Comparison of ENCODE assay signal across 24 cellular contexts in the genomic region with DNA sequence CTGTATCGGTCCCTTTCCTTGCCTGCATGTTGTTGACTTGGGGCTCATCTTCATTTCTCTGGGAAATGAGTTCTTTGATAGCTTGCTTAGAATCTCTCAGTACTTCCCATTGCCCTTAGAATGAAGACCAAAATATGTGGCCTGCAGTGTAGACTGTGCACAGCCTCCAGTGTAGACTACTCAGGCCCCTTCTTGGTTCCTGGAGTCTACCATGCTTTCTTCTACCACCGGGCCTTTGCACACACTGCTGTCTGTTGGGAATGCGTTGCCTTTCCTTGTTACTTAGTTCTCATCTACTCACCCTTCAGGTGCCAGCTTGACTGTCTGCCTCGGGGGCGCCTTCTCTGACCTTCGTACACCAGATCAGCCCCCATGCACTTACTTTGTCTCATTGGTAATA.
DNase-seq lines count a peak whose midpoint lies in the region; ATAC-seq and TF ChIP-seq lines count a peak whose summit lies in the region.
"Had no signal": no experiment of that assay in that cellular context is flagged by ENCODE, and none has a peak within 500 bp of the region (broad histone marks: within the 10 kb centered on the region; RNA-seq: fewer than 3 reads in every experiment).

No MANE protein-coding gene starts in this region.

- no peak overlapping the region for H3K4me3 Mint-ChIP-seq in activated CD4-positive, alpha-beta T cell treated with anti-CD3 and anti-CD28 coated beads for 36 hours
- no peak overlapping the region for H3K4me3 Mint-ChIP-seq in activated CD4-positive, alpha-beta T cell treated with anti-CD3 and anti-CD28 coated beads, Interleukin-2, amount 10 ng/mL, durations not matched to agents 24 days and 14 days
- no peak overlapping the region for H3K4me3 Mint-ChIP-seq in CD4-positive, CD25-positive, alpha-beta regulatory T cell
- H3K4me3 Mint-ChIP-seq in T-helper 17 cell (peak overlapping the region; percentile 26), mesothelial cell of epicardium (no peak overlapping the region)
- H3K4me3 Mint-ChIP-seq: brain; nephron; stimulated activated memory B cell treated with anti-CD40 and anti-IgM and Interleukin-4, amounts not matched to agents 10 μg/mL and 1 μg/mL and 100 μg/mL, for 72 hours had no signal

- H3K4me3 ChIP-seq in CD4-positive, CD25-positive, alpha-beta regulatory T cell (ENCODE audit: low read depth, low read length), result no peak overlapping the region
- H3K4me3 ChIP-seq in lower lobe of right lung (no peak overlapping the region), mucosa of descending colon (no peak overlapping the region)
- H3K4me3 ChIP-seq: suprapubic skin had no signal

- H3K36me3 Mint-ChIP-seq in activated CD4-positive, alpha-beta T cell treated with anti-CD3 and anti-CD28 coated beads for 36 hours (ENCODE audit: low read depth), result peaks cover 36% of the 10 kb centered on the region
- H3K36me3 Mint-ChIP-seq in activated CD4-positive, alpha-beta T cell treated with anti-CD3 and anti-CD28 coated beads, Interleukin-2, amount 10 ng/mL, durations not matched to agents 24 days and 14 days (ENCODE audit: low read depth), result peaks cover 38% of the 10 kb centered on the region
- H3K36me3 Mint-ChIP-seq in CD4-positive, CD25-positive, alpha-beta regulatory T cell, result peaks cover 25% of the 10 kb centered on the region
- H3K36me3 Mint-ChIP-seq in T-helper 17 cell (ENCODE audit: low read depth), result no peaks in the 10 kb centered on the region
- H3K36me3 Mint-ChIP-seq in mesothelial cell of epicardium, result peaks cover 18% of the 10 kb centered on the region

- H3K9me3 Mint-ChIP-seq in activated CD4-positive, alpha-beta T cell treated with anti-CD3 and anti-CD28 coated beads for 36 hours (ENCODE audit: low read depth), result no peaks in the 10 kb centered on the region
- H3K9me3 Mint-ChIP-seq in activated CD4-positive, alpha-beta T cell treated with anti-CD3 and anti-CD28 coated beads, Interleukin-2, amount 10 ng/mL, durations not matched to agents 24 days and 14 days, result no peaks in the 10 kb centered on the region
- peaks cover 0 to 2% (median 0%) of the 10 kb centered on the region in 7 donors for H3K9me3 Mint-ChIP-seq in CD4-positive, CD25-positive, alpha-beta regulatory T cell
- no peaks in the 10 kb centered on the region for H3K9me3 Mint-ChIP-seq in mesothelial cell of epicardium
- H3K9me3 Mint-ChIP-seq: nephron; stimulated activated memory B cell treated with anti-CD40 and anti-IgM and Interleukin-4, amounts not matched to agents 10 μg/mL and 1 μg/mL and 100 μg/mL, for 72 hours had no signal

- no peaks in the 10 kb centered on the region for H3K27me3 ChIP-seq in CD4-positive, CD25-positive, alpha-beta regulatory T cell (ENCODE audit: control insufficient read depth, insufficient read depth, low read length)
- no peaks in the 10 kb centered on the region for H3K27me3 ChIP-seq in lower lobe of right lung (ENCODE audit: low read depth)
- H3K27me3 ChIP-seq: suprapubic skin had no signal

- TF ChIP-seq CTCF in lower lobe of right lung (IDR thresholded peaks at IDR 0.05) (no peak), mesothelial cell of epicardium (IDR thresholded peaks at IDR 0.05; ENCODE audit: unreplicated experiment) (no peak), mucosa of descending colon (IDR thresholded peaks at IDR 0.05) (no peak)

- DNase-seq in activated CD4-positive, alpha-beta T cell treated with anti-CD3 and anti-CD28 coated beads for 36 hours, result no peak
- no peak for DNase-seq in activated CD4-positive, alpha-beta T cell treated with anti-CD3 and anti-CD28 coated beads, Interleukin-2, amount 10 ng/mL, durations not matched to agents 24 days and 14 days
- no peak for DNase-seq in CD4-positive, CD25-positive, alpha-beta regulatory T cell
- DNase-seq in T-helper 17 cell (no peak), lower lobe of right lung (no peak), mesothelial cell of epicardium (ENCODE audit: low spot score in 2 of 2, unreplicated experiment in 2 of 2) (no peak), mucosa of descending colon (no peak)
- DNase-seq: activated CD4-positive, CD25-positive, alpha-beta regulatory T cell; activated CD8-positive, alpha-beta memory T cell treated with anti-CD3 and anti-CD28 coated beads for 24 hours; activated gamma-delta T cell; activated T-cell treated with anti-CD3 and anti-CD28 coated beads for 4 hours; foreskin melanocyte; H7; KG1; NCI-H1092 treated with DMSO at 0.1 percent for 48 hours; NCI-H187; NCI-H446 treated with DMSO at 0.1 percent for 48 hours; NCI-H774; SIG-M5 had no signal

- peaks cover 28% of the 10 kb centered on the region for H3K36me3 ChIP-seq in CD4-positive, CD25-positive, alpha-beta regulatory T cell (ENCODE audit: control insufficient read depth, insufficient read depth, low read length)
- H3K36me3 ChIP-seq in lower lobe of right lung (peaks cover 22% of the 10 kb centered on the region), mucosa of descending colon (ENCODE audit: low read depth) (no peaks in the 10 kb centered on the region)

- H3K4me1 ChIP-seq in CD4-positive, CD25-positive, alpha-beta regulatory T cell (ENCODE audit: control insufficient read depth, insufficient read depth, low read length, poor library complexity, severe bottlenecking), result peaks cover 34% of the 10 kb centered on the region
- H3K4me1 ChIP-seq in lower lobe of right lung, result peaks cover 43% of the 10 kb centered on the region
- peaks cover 9% of the 10 kb centered on the region for H3K4me1 ChIP-seq in mucosa of descending colon (ENCODE audit: low read depth)

- H3K27ac Mint-ChIP-seq in activated CD4-positive, alpha-beta T cell treated with anti-CD3 and anti-CD28 coated beads for 36 hours, result peak overlapping the region; percentile 53
- no peak overlapping the region for H3K27ac Mint-ChIP-seq in activated CD4-positive, alpha-beta T cell treated with anti-CD3 and anti-CD28 coated beads, Interleukin-2, amount 10 ng/mL, durations not matched to agents 24 days and 14 days
- peak overlapping the region; percentile 72 to 95 (median 74) for H3K27ac Mint-ChIP-seq in CD4-positive, CD25-positive, alpha-beta regulatory T cell
- H3K27ac Mint-ChIP-seq in T-helper 17 cell (peak overlapping the region; percentile 92), mesothelial cell of epicardium (no peak overlapping the region)
- H3K27ac Mint-ChIP-seq: brain, nephron had no signal

- ATAC-seq in activated CD4-positive, alpha-beta T cell treated with anti-CD3 and anti-CD28 coated beads for 36 hours, result no peak
- ATAC-seq in CD4-positive, CD25-positive, alpha-beta regulatory T cell (ENCODE audit: low read depth in 2 of 2), result no peak
- ATAC-seq in T-helper 17 cell, result no peak
- ATAC-seq in lower lobe of right lung, result no peak
- no peak for ATAC-seq in GM18909 (IDR thresholded peaks at IDR 0.05; ENCODE audit: poor library complexity, unreplicated experiment)
- ATAC-seq in mucosa of descending colon, result no peak
- ATAC-seq: stimulated activated memory B cell treated with anti-CD40 and anti-IgM and Interleukin-4, amounts not matched to agents 10 μg/mL and 1 μg/mL and 100 μg/mL, for 72 hours had no signal

- H3K27ac ChIP-seq in CD4-positive, CD25-positive, alpha-beta regulatory T cell (ENCODE audit: insufficient read depth, low read length, poor library complexity, severe bottlenecking), result no peak overlapping the region
- H3K27ac ChIP-seq in lower lobe of right lung, result peak overlapping the region; percentile 49

- CTCF ChIA-PET in activated CD4-positive, alpha-beta T cell treated with anti-CD3 and anti-CD28 coated beads for 36 hours (lab: Charles Lee), result interaction anchor here (0.5 to 1.4 kb wide), 3 partner anchors 17 to 157 kb away, joined by 3 to 4 read pairs (median 3); no protein-coding TSS in a partner anchor

- peaks cover 20% of the 10 kb centered on the region for H3K4me1 Mint-ChIP-seq in activated CD4-positive, alpha-beta T cell treated with anti-CD3 and anti-CD28 coated beads for 36 hours
- H3K4me1 Mint-ChIP-seq in activated CD4-positive, alpha-beta T cell treated with anti-CD3 and anti-CD28 coated beads, Interleukin-2, amount 10 ng/mL, durations not matched to agents 24 days and 14 days, result peaks cover 19% of the 10 kb centered on the region
- peaks cover 8 to 67% (median 42%) of the 10 kb centered on the region in 4 donors for H3K4me1 Mint-ChIP-seq in CD4-positive, CD25-positive, alpha-beta regulatory T cell
- H3K4me1 Mint-ChIP-seq in T-helper 17 cell (peaks cover 20% of the 10 kb centered on the region), mesothelial cell of epicardium (no peaks in the 10 kb centered on the region)
- H3K4me1 Mint-ChIP-seq: nephron had no signal

- no peaks in the 10 kb centered on the region for H3K27me3 Mint-ChIP-seq in activated CD4-positive, alpha-beta T cell treated with anti-CD3 and anti-CD28 coated beads for 36 hours
- H3K27me3 Mint-ChIP-seq in activated CD4-positive, alpha-beta T cell treated with anti-CD3 and anti-CD28 coated beads, Interleukin-2, amount 10 ng/mL, durations not matched to agents 24 days and 14 days, result no peaks in the 10 kb centered on the region
- no peaks in the 10 kb centered on the region for H3K27me3 Mint-ChIP-seq in CD4-positive, CD25-positive, alpha-beta regulatory T cell
- H3K27me3 Mint-ChIP-seq in T-helper 17 cell (no peaks in the 10 kb centered on the region), mesothelial cell of epicardium (ENCODE audit: low read depth) (no peaks in the 10 kb centered on the region)
- H3K27me3 Mint-ChIP-seq: brain; stimulated activated memory B cell treated with anti-CD40 and anti-IgM and Interleukin-4, amounts not matched to agents 10 μg/mL and 1 μg/mL and 100 μg/mL, for 72 hours had no signal

- intact Hi-C loops in activated CD4-positive, alpha-beta T cell treated with anti-CD3 and anti-CD28 coated beads for 36 hours (cut with DNase I, micrococcal nuclease), result no loop called here
- intact Hi-C loops in activated CD4-positive, alpha-beta T cell treated with anti-CD3 and anti-CD28 coated beads, Interleukin-2, amount 10 ng/mL, durations not matched to agents 24 days and 14 days (cut with micrococcal nuclease), result no loop called here
- intact Hi-C loops in lower lobe of right lung (cut with DNase I) (no loop called here), mucosa of descending colon (cut with DNase I, micrococcal nuclease) (no loop called here)

- H3K9me3 ChIP-seq in CD4-positive, CD25-positive, alpha-beta regulatory T cell (ENCODE audit: control insufficient read depth in 2 of 2, low read length in 2 of 2), result no peaks in the 10 kb centered on the region
- H3K9me3 ChIP-seq in T-helper 17 cell (ENCODE audit: control insufficient read depth, low read length, poor library complexity, severe bottlenecking) (no peaks in the 10 kb centered on the region), lower lobe of right lung (no peaks in the 10 kb centered on the region), mucosa of descending colon (no peaks in the 10 kb centered on the region)
- H3K9me3 ChIP-seq: suprapubic skin had no signal

- POLR2A ChIA-PET in activated CD4-positive, alpha-beta T cell treated with anti-CD3 and anti-CD28 coated beads for 36 hours (lab: Charles Lee), result no interaction called here

Comparison
In these comparisons a context has a peak if more than half of its experiments do, and no peak if none do; other contexts are left out.
1. H3K27ac Mint-ChIP-seq: peak in activated CD4-positive, alpha-beta T cell treated with anti-CD3 and anti-CD28 coated beads for 36 hours (single experiment), CD4-positive, CD25-positive, alpha-beta regulatory T cell (3 of 3) and T-helper 17 cell (single experiment); none in activated CD4-positive, alpha-beta T cell treated with anti-CD3 and anti-CD28 coated beads, Interleukin-2, amount 10 ng/mL, durations not matched to agents 24 days and 14 days (single experiment) and mesothelial cell of epicardium (single experiment).